24 cellular contexts compared by ENCODE assay signal in the genomic region with DNA sequence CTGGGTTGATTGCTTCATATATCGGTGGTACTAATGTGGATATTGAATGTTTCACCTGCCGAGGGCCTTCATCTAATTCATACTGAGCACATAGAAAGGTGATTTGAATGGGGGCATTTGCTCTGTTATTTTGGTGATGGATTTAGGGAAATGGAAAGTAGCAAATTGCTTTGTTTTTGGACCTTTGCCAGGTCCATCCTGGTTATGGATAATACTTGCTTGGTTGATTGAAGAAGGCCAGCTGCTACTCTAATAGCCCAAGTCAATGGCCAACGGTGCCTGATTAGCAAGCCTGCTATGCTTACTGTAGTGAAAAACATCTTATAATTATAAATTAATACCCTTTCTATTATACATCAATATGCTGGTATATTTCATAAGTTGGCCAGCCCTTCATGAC.
"Had no signal": no experiment of that assay in that cellular context is flagged by ENCODE, and none has a peak within 500 bp of the region (broad histone marks: within the 10 kb centered on the region; RNA-seq: fewer than 3 reads in every experiment).

No MANE protein-coding gene starts in this region.

- DNase-seq: activated CD4-positive, alpha-beta memory T cell treated with anti-CD3 and anti-CD28 coated beads, Interleukin-2, amount 10 ng/mL, durations not matched to agents 7 days and 5 days; activated CD4-positive, alpha-beta T cell treated with anti-CD3 and anti-CD28 coated beads for 1 hour; activated CD4-positive, alpha-beta T cell treated with anti-CD3 and anti-CD28 coated beads, Interleukin-2, amount 10 ng/mL, durations not matched to agents 7 days and 5 days; activated CD8-positive, alpha-beta memory T cell treated with anti-CD3 and anti-CD28 coated beads, Interleukin-2, amount 50 U/mL, for 48 hours; activated gamma-delta T cell; activated naive CD4-positive, alpha-beta T cell treated with anti-CD3 and anti-CD28 coated beads, Interleukin-2, amount 10 ng/mL, durations not matched to agents 7 days and 5 days; activated naive CD8-positive, alpha-beta T cell treated with anti-CD3 and anti-CD28 coated beads, Interleukin-2, amount 10 ng/mL, durations not matched to agents 7 days and 5 days; activated T-cell treated with anti-CD3 and anti-CD28 coated beads, Interleukin-2, amount 50 U/mL, for 24 hours; cerebellar nuclear complex; colonic mucosa; dorsolateral prefrontal cortex; effector memory CD4-positive, alpha-beta T cell; glutamatergic neuron; islet precursor cell; left cardiac atrium; left ventricle myocardium superior; mucosa of descending colon; posterior cingulate gyrus; right cardiac atrium; stimulated activated CD4-positive, alpha-beta T cell treated with anti-CD3 and anti-CD28 coated beads, Interleukin-15, amount 100 ng/mL, for 24 hours; stimulated activated CD4-positive, alpha-beta T cell treated with anti-CD3 and anti-CD28 coated beads, Interleukin-2, amount 100 ng/mL, for 24 hours; stimulated activated naive B cell treated with anti-CD40 and anti-IgM and Interleukin-4, amounts not matched to agents 10 μg/mL and 1 μg/mL and 100 μg/mL, for 72 hours; tibial artery; upper lobe of right lung had no signal
